11 cellular contexts compared by ENCODE assay signal in the genomic region with DNA sequence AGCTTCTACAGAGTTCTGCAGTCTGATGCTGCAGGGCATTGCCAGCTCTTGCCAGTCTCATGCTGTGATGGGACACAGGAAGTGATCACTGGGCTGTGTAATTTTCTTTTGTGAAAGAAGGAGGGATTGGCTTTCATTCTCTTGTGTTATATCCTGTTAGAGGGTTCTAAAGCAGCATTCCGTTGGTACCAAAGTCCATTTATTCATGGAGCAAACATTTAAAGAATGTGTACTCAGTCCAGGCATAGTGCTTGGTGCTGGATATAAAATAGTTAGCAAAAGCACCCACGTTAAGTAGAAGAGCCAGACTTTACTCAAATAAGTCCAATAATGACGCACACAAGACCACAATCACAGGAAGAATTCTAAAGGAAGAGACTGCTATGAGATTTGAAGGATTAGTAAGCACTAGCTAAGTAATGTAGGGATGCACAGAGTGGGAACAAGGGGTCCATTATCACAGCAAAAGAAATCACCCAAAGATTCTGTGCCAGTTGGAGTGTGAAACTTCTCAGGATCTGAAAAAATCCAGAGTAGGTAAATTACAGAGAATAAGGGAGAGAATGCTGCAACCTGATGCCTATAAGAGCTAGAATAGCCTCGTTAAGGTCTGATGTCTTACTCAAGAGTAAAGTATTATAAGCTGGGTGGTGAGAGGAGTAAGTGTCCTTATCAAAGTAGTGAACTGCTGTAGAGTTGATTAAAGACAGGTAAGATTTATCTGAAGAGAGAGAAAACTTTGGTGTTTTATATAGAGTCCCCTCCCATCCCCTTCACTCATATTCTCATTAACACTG.
DNase-seq lines count a peak whose midpoint lies in the region; ATAC-seq and TF ChIP-seq lines count a peak whose summit lies in the region.
"Had no signal": no experiment of that assay in that cellular context is flagged by ENCODE, and none has a peak within 500 bp of the region (broad histone marks: within the 10 kb centered on the region; RNA-seq: fewer than 3 reads in every experiment).

No MANE protein-coding gene starts in this region.

- H3K4me3 ChIP-seq in Caco-2 (ENCODE audit: low read depth, low read length) (no peak overlapping the region), MG63 (no peak overlapping the region), choroid plexus epithelial cell (ENCODE audit: low read depth, low read length) (no peak overlapping the region)

- H3K4me1 Mint-ChIP-seq in Caco-2 (ENCODE audit: low read depth, unreplicated experiment) (peaks cover 23% of the 10 kb centered on the region), type B pancreatic cell (ENCODE audit: unreplicated experiment) (peaks cover 9% of the 10 kb centered on the region)
- H3K4me1 Mint-ChIP-seq: nephron had no signal

- TF ChIP-seq CTCF in Caco-2 (IDR thresholded peaks at IDR 0.05; ENCODE audit: insufficient read depth in 1 of 2, low read depth in 1 of 2, low read length in 1 of 2, severe bottlenecking in 1 of 2, unreplicated experiment in 1 of 2) (no peak), choroid plexus epithelial cell (conservative IDR thresholded peaks at IDR 0.05; ENCODE audit: low read depth, low read length) (no peak), type B pancreatic cell (conservative IDR thresholded peaks at IDR 0.05) (no peak), GM10248 (IDR thresholded peaks at IDR 0.05; ENCODE audit: control extremely low read depth, extremely low read depth, low read depth, missing control alignments) (no peak)

- ATAC-seq in GM19328 (IDR thresholded peaks at IDR 0.05; ENCODE audit: unreplicated experiment), result no peak
- no peak for ATAC-seq in HG02610 (IDR thresholded peaks at IDR 0.05; ENCODE audit: unreplicated experiment)

- CTCF ChIA-PET in Caco-2 (lab: Charles Lee), result interaction anchor here (0.8 kb wide), 1 partner anchor 1137 kb away, joined by 3 read pairs; no protein-coding TSS in a partner anchor
- CTCF ChIA-PET in GM10248 (lab: Yijun Ruan, JAX), result interaction anchor here (1.6 kb wide), 1 partner anchor 9 kb away, joined by 3 read pairs; no protein-coding TSS in a partner anchor

- H3K9me3 Mint-ChIP-seq in Caco-2 (ENCODE audit: unreplicated experiment), result peaks cover 16% of the 10 kb centered on the region
- H3K9me3 Mint-ChIP-seq in type B pancreatic cell, result no peaks in the 10 kb centered on the region
- H3K9me3 Mint-ChIP-seq: nephron had no signal

- H3K36me3 ChIP-seq in Caco-2 (ENCODE audit: control insufficient read depth, insufficient read depth, low read length) (no peaks in the 10 kb centered on the region), MG63 (peaks cover 11% of the 10 kb centered on the region)

- H3K27me3 Mint-ChIP-seq in Caco-2 (ENCODE audit: insufficient read depth, unreplicated experiment) (no peaks in the 10 kb centered on the region), type B pancreatic cell (no peaks in the 10 kb centered on the region)

- BruUV-seq in Caco-2 (replicated peaks; lab: Mats Ljungman, UMichigan), result TSS peak; percentile 99

- H3K4me1 ChIP-seq in Caco-2, result peaks cover 33% of the 10 kb centered on the region

- DNase-seq in Caco-2, result peak; percentile 34 to 46
- DNase-seq in MG63, result peak; percentile 90
- DNase-seq in choroid plexus epithelial cell (ENCODE audit: low read depth), result peak; percentile 96
- peak; percentile 22 for DNase-seq in mucosa of gallbladder (ENCODE audit: low spot score)
- no peak for DNase-seq in type B pancreatic cell (ENCODE audit: extremely low spot score, unreplicated experiment)
- no peak for DNase-seq in GM10248 (ENCODE audit: extremely low spot score)
- DNase-seq: erythroblast had no signal

- peaks cover 9% of the 10 kb centered on the region for H3K36me3 Mint-ChIP-seq in Caco-2 (ENCODE audit: insufficient read depth, unreplicated experiment)
- H3K36me3 Mint-ChIP-seq in type B pancreatic cell, result no peaks in the 10 kb centered on the region

- peak overlapping the region; percentile 61 for H3K4me3 Mint-ChIP-seq in Caco-2 (ENCODE audit: unreplicated experiment)
- no peak overlapping the region for H3K4me3 Mint-ChIP-seq in type B pancreatic cell
- H3K4me3 Mint-ChIP-seq: activated T-helper 1 cell treated with anti-CD3 and anti-CD28 coated beads, Interleukin-12 subunit alpha, Interleukin-12 subunit beta, Interleukin-2, Interleukin-4 antibody, amounts not matched to agents 30 ng/mL and 10 ng/mL and 1 ng/mL, durations not matched to agents 14 hours and 24 hours and 36 hours; nephron had no signal

- peak overlapping the region; percentile 93 for H3K27ac Mint-ChIP-seq in Caco-2 (ENCODE audit: unreplicated experiment)
- no peak overlapping the region for H3K27ac Mint-ChIP-seq in type B pancreatic cell
- H3K27ac Mint-ChIP-seq: activated T-helper 1 cell treated with anti-CD3 and anti-CD28 coated beads, Interleukin-12 subunit alpha, Interleukin-12 subunit beta, Interleukin-2, Interleukin-4 antibody, amounts not matched to agents 30 ng/mL and 10 ng/mL and 1 ng/mL, durations not matched to agents 14 hours and 24 hours and 36 hours had no signal

- H3K9me3 ChIP-seq in Caco-2 (peaks cover 4% of the 10 kb centered on the region; the same call in 1 of the 2 replicates), MG63 (peaks cover 2% of the 10 kb centered on the region; the same call in 1 of the 2 replicates)

- H3K27me3 ChIP-seq in Caco-2 (replicated peaks; ENCODE audit: control insufficient read depth, insufficient read depth, low read length) (no peaks in the 10 kb centered on the region), MG63 (no peaks in the 10 kb centered on the region)

- POLR2A ChIA-PET in Caco-2 (lab: Charles Lee), result no interaction called here
- POLR2A ChIA-PET in GM10248 (lab: Yijun Ruan, JAX), result no interaction called here

- intact Hi-C loops in Caco-2 (cut with micrococcal nuclease; ENCODE audit: unreplicated experiment), result loop anchor here (1.0 to 5.0 kb wide), 2 partner anchors 79 to 242 kb away; no protein-coding TSS in a partner anchor

Comparison
In these comparisons a context has a peak if more than half of its experiments do, and no peak if none do; other contexts are left out.
1. DNase-seq: peak in Caco-2 (2 of 2), MG63 (single experiment), choroid plexus epithelial cell (single experiment) and mucosa of gallbladder (single experiment); none in type B pancreatic cell (single experiment) and GM10248 (single experiment).